Comparison of ENCODE assay signal across 17 cellular contexts in genomic region chr10:70254795-70255328, GRCh38. TPM values are rescaled to one million over a fixed set of nuclear protein-coding genes. Genes with fewer than 3 reads are reported as not detected.
DNase-seq lines count a peak whose midpoint lies in the region; ATAC-seq, FAIRE-seq and TF ChIP-seq lines count a peak whose summit lies in the region.
"Had no signal": no experiment of that assay in that cellular context is flagged by ENCODE, and none has a peak within 500 bp of the region (broad histone marks: within the 10 kb centered on the region; RNA-seq: fewer than 3 reads in every experiment).

No MANE protein-coding gene starts in this region.

- 95% methylated on average over 22 of the region's 40 CpGs for WGBS in HepG2 (ENCODE audit: low lambda C conversion rate)

- H2AFZ ChIP-seq in HepG2 (ENCODE audit: low read length): no peak overlapping the region
- H2AFZ ChIP-seq: GM23248 had no signal

- in situ Hi-C loops in HepG2 (cut with HindIII; ENCODE audit: extremely low pct_ligation_motif_present, low pct_unique_long_range_greater_than_20kb): no loop called here

- no peak overlapping the region for H3K27ac ChIP-seq in HepG2 (ENCODE audit: extremely low read length, insufficient read depth, low read length)
- H3K27ac ChIP-seq in substantia nigra (ENCODE audit: low read depth, low read length, poor library complexity, severe bottlenecking): peak overlapping the region; percentile 98
- H3K27ac ChIP-seq: gastrocnemius medialis, GM23248, KMS-11, thyroid gland, VCaP had no signal

- intact Hi-C loops in Calu3 (cut with micrococcal nuclease; ENCODE audit: unreplicated experiment) (no loop called here), HepG2 (cut with micrococcal nuclease; ENCODE audit: unreplicated experiment) (no loop called here)

- H3K79me2 ChIP-seq in HepG2 (ENCODE audit: insufficient read depth, low read length): no peaks in the 10 kb centered on the region

- DNase-seq in Calu3 (no peak), HepG2 (ENCODE audit: low spot score) (no peak), substantia nigra (lab: John Stamatoyannopoulos, UW) (no peak), T-helper 1 cell (no peak), NCI-H187 treated with DMSO at 0.1 percent for 48 hours (lab: John Stamatoyannopoulos, UW) (no peak)
- peak; percentile 32 for DNase-seq in activated CD8-positive, alpha-beta T cell treated with anti-CD3 and anti-CD28 coated beads, Interleukin-2, amount 10 ng/mL, durations not matched to agents 7 days and 5 days
- DNase-seq: activated gamma-delta T cell, DMS153, gastrocnemius medialis, NCI-H1092 had no signal

- H3K27me3 ChIP-seq in HepG2 (ENCODE audit: control insufficient read depth in 1 of 2, insufficient read depth in 2 of 2, low read length in 2 of 2): peaks cover 0 to 39% of the 10 kb centered on the region in 2 experiments; a peak in 4 of 5 replicates

- H3K36me3 ChIP-seq in HepG2 (replicated peaks in 1 of 2; ENCODE audit: control insufficient read depth in 1 of 2, insufficient read depth in 2 of 2, low read length in 2 of 2): no peaks in the 10 kb centered on the region
- H3K36me3 ChIP-seq: gastrocnemius medialis, thyroid gland had no signal

- no peak for TF ChIP-seq CTCF in Calu3 (IDR thresholded peaks at IDR 0.05; ENCODE audit: unreplicated experiment)
- TF ChIP-seq CTCF in HepG2 (CRISPR knock-in tag; IDR thresholded peaks at IDR 0.05): no peak

- CTCF ChIA-PET in Calu3 (lab: Charles Lee) (interaction anchor here (2.0 kb wide), 1 partner anchor 33 kb away, joined by 9 read pairs; no protein-coding TSS in a partner anchor), HepG2 (lab: Yijun Ruan, JAX; ENCODE audit: low intra/inter-chr PET ratio, low total read pairs) (no interaction called here)
- CTCF ChIA-PET in activated CD8-positive, alpha-beta T cell treated with anti-CD3 and anti-CD28 coated beads, Interleukin-2, amount 10 ng/mL, durations not matched to agents 7 days and 5 days (lab: Charles Lee): interaction anchor here (0.9 to 1.4 kb wide), 2 partner anchors 28 to 36 kb away, joined by 3 to 5 read pairs; no protein-coding TSS in a partner anchor

- H3K4me3 Mint-ChIP-seq in Calu3 (ENCODE audit: low read depth, unreplicated experiment): peak overlapping the region; percentile 36
- peak overlapping the region; percentile 12 for H3K4me3 Mint-ChIP-seq in activated CD8-positive, alpha-beta T cell treated with anti-CD3 and anti-CD28 coated beads, Interleukin-2, amount 10 ng/mL, durations not matched to agents 7 days and 5 days

- BruUV-seq in Calu3 (replicated peaks; lab: Mats Ljungman, UMichigan) (no TSS peak), HepG2 (replicated peaks; lab: Mats Ljungman, UMichigan) (no TSS peak)

- no peak overlapping the region for H3K9ac ChIP-seq in HepG2 (ENCODE audit: insufficient read depth, low read depth, low read length)
- H3K9ac ChIP-seq: GM23248, KMS-11 had no signal

- H3K9me3 ChIP-seq in HepG2 (ENCODE audit: low read length): no peaks in the 10 kb centered on the region
- H3K9me3 ChIP-seq: gastrocnemius medialis, thyroid gland had no signal

- H3K4me2 ChIP-seq in HepG2 (ENCODE audit: low read depth, low read length): no peak overlapping the region
- H3K4me2 ChIP-seq: KMS-11 had no signal

- TF ChIP-seq EP300 in HepG2 (IDR thresholded peaks at IDR 0.05; ENCODE audit: low read depth in 2 of 2, low read length in 2 of 2) (no peak), HepG2 (CRISPR knock-in tag; IDR thresholded peaks at IDR 0.05; ENCODE audit: borderline replicate concordance) (no peak)

- H3K36me3 Mint-ChIP-seq in Calu3 (ENCODE audit: insufficient read depth, unreplicated experiment): peaks cover 7% of the 10 kb centered on the region
- no peaks in the 10 kb centered on the region for H3K36me3 Mint-ChIP-seq in activated CD8-positive, alpha-beta T cell treated with anti-CD3 and anti-CD28 coated beads, Interleukin-2, amount 10 ng/mL, durations not matched to agents 7 days and 5 days (ENCODE audit: low read depth)

- FAIRE-seq in HepG2 (lab: Jason Lieb, UNC): no peak
- FAIRE-seq: colon had no signal

- POLR2A ChIA-PET in activated CD8-positive, alpha-beta T cell treated with anti-CD3 and anti-CD28 coated beads, Interleukin-2, amount 10 ng/mL, durations not matched to agents 7 days and 5 days (lab: Charles Lee): no interaction called here
- POLR2A ChIA-PET in HepG2 (lab: Yijun Ruan, JAX): no interaction called here

- peak overlapping the region; percentile 13 for H3K27ac Mint-ChIP-seq in Calu3 (ENCODE audit: unreplicated experiment)
- H3K27ac Mint-ChIP-seq in activated CD8-positive, alpha-beta T cell treated with anti-CD3 and anti-CD28 coated beads, Interleukin-2, amount 10 ng/mL, durations not matched to agents 7 days and 5 days: no peak overlapping the region

- no peak overlapping the region for H3K4me3 ChIP-seq in HepG2 (replicated peaks in 1 of 3; ENCODE audit: insufficient read depth in 1 of 3, low read depth in 2 of 3, low read length in 3 of 3)
- H3K4me3 ChIP-seq: GM23248, thyroid gland had no signal

- H3K9me3 Mint-ChIP-seq in Calu3 (ENCODE audit: low read depth, unreplicated experiment): peaks cover 2% of the 10 kb centered on the region
- no peaks in the 10 kb centered on the region for H3K9me3 Mint-ChIP-seq in activated CD8-positive, alpha-beta T cell treated with anti-CD3 and anti-CD28 coated beads, Interleukin-2, amount 10 ng/mL, durations not matched to agents 7 days and 5 days (ENCODE audit: insufficient read depth)

- no peak for ATAC-seq in activated CD8-positive, alpha-beta T cell treated with anti-CD3 and anti-CD28 coated beads, Interleukin-2, amount 10 ng/mL, durations not matched to agents 7 days and 5 days
- no peak for ATAC-seq in HepG2
- ATAC-seq in HG03280 (IDR thresholded peaks at IDR 0.05; ENCODE audit: unreplicated experiment): no peak
- ATAC-seq: gastrocnemius medialis, left lobe of liver had no signal

- no peaks in the 10 kb centered on the region for H4K20me1 ChIP-seq in HepG2 (ENCODE audit: insufficient read depth, low read length)

- no peaks in the 10 kb centered on the region for H3K27me3 Mint-ChIP-seq in Calu3 (ENCODE audit: unreplicated experiment)
- H3K27me3 Mint-ChIP-seq in activated CD8-positive, alpha-beta T cell treated with anti-CD3 and anti-CD28 coated beads, Interleukin-2, amount 10 ng/mL, durations not matched to agents 7 days and 5 days (ENCODE audit: low read depth): peaks cover 58% of the 10 kb centered on the region

- peaks cover 54% of the 10 kb centered on the region for H3K4me1 Mint-ChIP-seq in Calu3 (ENCODE audit: low read depth, unreplicated experiment)
- H3K4me1 Mint-ChIP-seq in activated CD8-positive, alpha-beta T cell treated with anti-CD3 and anti-CD28 coated beads, Interleukin-2, amount 10 ng/mL, durations not matched to agents 7 days and 5 days (ENCODE audit: low read depth): peaks cover 10% of the 10 kb centered on the region

- peaks cover 62% of the 10 kb centered on the region for H3K4me1 ChIP-seq in HepG2 (ENCODE audit: insufficient read depth, low read length)
- H3K4me1 ChIP-seq: gastrocnemius medialis had no signal

- no peak for TF ChIP-seq RAD21 in HepG2 (CRISPR knock-in tag; IDR thresholded peaks at IDR 0.05)

- no peak for TF ChIP-seq POLR2A in HepG2 (IDR thresholded peaks at IDR 0.05; ENCODE audit: insufficient read depth in 1 of 2, low read depth in 2 of 2, low read length in 2 of 2)

RNA-seq across cellular contexts. Expression of gene PPA1, which starts 21.6 kb away (rescaled TPM):
- 260 and 280 TPM in 2 replicates for total RNA-seq in Calu3 (2022)
- total RNA-seq in activated CD8-positive, alpha-beta T cell treated with anti-CD3 and anti-CD28 coated beads, Interleukin-2, amount 10 ng/mL, durations not matched to agents 7 days and 5 days: 100 to 1,000 TPM; 175 TPM
- 250 and 371 TPM in 2 replicates for total RNA-seq in HepG2 (2016; rRNA removed; fragmentation: Illumina TruSeq; extraction: Trizol)
- total RNA-seq in HepG2 (2016; cell fraction: cytosol; rRNA removed; fragmentation: Illumina TruSeq; extraction: Trizol; ENCODE audit: low read depth): 82.0 and 100 TPM in 2 replicates
- 255 and 390 TPM in 2 replicates for total RNA-seq in HepG2 (2016; cell fraction: insoluble cytoplasmic fraction; rRNA removed; fragmentation: Illumina TruSeq; extraction: Trizol)
- 165 and 176 TPM in 2 replicates for total RNA-seq in HepG2 (2016; cell fraction: membrane; rRNA removed; fragmentation: Illumina TruSeq; extraction: Trizol)
- 97.3 and 103 TPM in 2 replicates for total RNA-seq in HepG2 (2016; cell fraction: nucleus; rRNA removed; fragmentation: Illumina TruSeq; extraction: Trizol)
- polyA plus RNA-seq in HepG2 (2011; rRNA removed): 104 and 136 TPM in 2 replicates
- polyA plus RNA-seq in HepG2 (2011; cell fraction: cytosol; rRNA removed): 79.2 and 103 TPM in 2 replicates
- polyA plus RNA-seq in HepG2 (2011; cell fraction: nucleus; rRNA removed): 29.6 and 38.4 TPM in 2 replicates
- polyA plus RNA-seq in HepG2 (2012): 160 and 173 TPM in 2 replicates
- polyA plus RNA-seq in HepG2 (2016; cell fraction: cytosol; fragmentation: Illumina TruSeq; extraction: Trizol; ENCODE audit: low read depth): 83.3 and 87.7 TPM in 2 replicates
- polyA plus RNA-seq in HepG2 (2016; cell fraction: insoluble cytoplasmic fraction; fragmentation: Illumina TruSeq; extraction: Trizol; ENCODE audit: low read depth): 345 and 373 TPM in 2 replicates
- polyA plus RNA-seq in HepG2 (2016; cell fraction: membrane; fragmentation: Illumina TruSeq; extraction: Trizol; ENCODE audit: low read depth): 131 and 143 TPM in 2 replicates
- 129 and 132 TPM in 2 replicates for polyA plus RNA-seq in HepG2 (2016; cell fraction: nucleus; fragmentation: Illumina TruSeq; extraction: Trizol; ENCODE audit: insufficient read depth, low read depth)
- 27.3 and 92.0 TPM in 2 replicates for polyA minus RNA-seq in HepG2 (2011; rRNA and poly(A)+ RNA removed; ENCODE audit: low replicate concordance)
- 75.4 and 86.8 TPM in 2 replicates for polyA minus RNA-seq in HepG2 (2011; cell fraction: cytosol; rRNA and poly(A)+ RNA removed)
- polyA minus RNA-seq in HepG2 (2011; cell fraction: nucleus; rRNA and poly(A)+ RNA removed): 78.9 and 82.8 TPM in 2 replicates

RNA-seq across cellular contexts. Expression of gene NPFFR1, which starts 28.9 kb away (rescaled TPM):
- total RNA-seq in Calu3 (2022) (0.20 and 0.24 TPM in 2 replicates), HepG2 (2016; rRNA removed; fragmentation: Illumina TruSeq; extraction: Trizol) (under 0.01 TPM in 1 of 2 replicates, not detected in the other)
- total RNA-seq in activated CD8-positive, alpha-beta T cell treated with anti-CD3 and anti-CD28 coated beads, Interleukin-2, amount 10 ng/mL, durations not matched to agents 7 days and 5 days: not detected
- under 0.01 TPM in 1 of 2 replicates, not detected in the other for total RNA-seq in HepG2 (2016; cell fraction: cytosol; rRNA removed; fragmentation: Illumina TruSeq; extraction: Trizol; ENCODE audit: low read depth)
- total RNA-seq in HepG2 (2016; cell fraction: insoluble cytoplasmic fraction; rRNA removed; fragmentation: Illumina TruSeq; extraction: Trizol): 0.02 TPM in 1 of 2 replicates, not detected in the other
- total RNA-seq in HepG2 (2016; cell fraction: membrane; rRNA removed; fragmentation: Illumina TruSeq; extraction: Trizol): not detected in 2 replicates
- not detected in 2 replicates for total RNA-seq in HepG2 (2016; cell fraction: nucleus; rRNA removed; fragmentation: Illumina TruSeq; extraction: Trizol)
- not detected in 2 replicates for polyA plus RNA-seq in HepG2 (2011; rRNA removed)
- polyA plus RNA-seq in HepG2 (2011; cell fraction: cytosol; rRNA removed): not detected in 2 replicates
- 0.02 TPM in 1 of 2 replicates, not detected in the other for polyA plus RNA-seq in HepG2 (2011; cell fraction: nucleus; rRNA removed)
- polyA plus RNA-seq in HepG2 (2012): not detected in 2 replicates
- polyA plus RNA-seq in HepG2 (2016; cell fraction: cytosol; fragmentation: Illumina TruSeq; extraction: Trizol; ENCODE audit: low read depth): 0.01 and 0.02 TPM in 2 replicates
- polyA plus RNA-seq in HepG2 (2016; cell fraction: insoluble cytoplasmic fraction; fragmentation: Illumina TruSeq; extraction: Trizol; ENCODE audit: low read depth): not detected in 2 replicates
- polyA plus RNA-seq in HepG2 (2016; cell fraction: membrane; fragmentation: Illumina TruSeq; extraction: Trizol; ENCODE audit: low read depth): not detected in 2 replicates
- polyA plus RNA-seq in HepG2 (2016; cell fraction: nucleus; fragmentation: Illumina TruSeq; extraction: Trizol; ENCODE audit: insufficient read depth, low read depth): not detected in 2 replicates
- polyA minus RNA-seq in HepG2 (2011; rRNA and poly(A)+ RNA removed; ENCODE audit: low replicate concordance): not detected in 2 replicates
- not detected in 2 replicates for polyA minus RNA-seq in HepG2 (2011; cell fraction: cytosol; rRNA and poly(A)+ RNA removed)
- polyA minus RNA-seq in HepG2 (2011; cell fraction: nucleus; rRNA and poly(A)+ RNA removed): under 0.01 TPM in 1 of 2 replicates, not detected in the other
- total RNA-seq: GM23248, left lobe of liver had no signal
- polyA plus RNA-seq: GM23248 had no signal
